16 cellular contexts compared by ENCODE assay signal in genomic region chr22:26570126-26570525, GRCh38. TPM values are rescaled to one million over a fixed set of nuclear protein-coding genes. Genes with fewer than 3 reads are reported as not detected.
DNase-seq lines count a peak whose midpoint lies in the region; ATAC-seq, FAIRE-seq and TF ChIP-seq lines count a peak whose summit lies in the region.
"Had no signal": no experiment of that assay in that cellular context is flagged by ENCODE, and none has a peak within 500 bp of the region (broad histone marks: within the 10 kb centered on the region; RNA-seq: fewer than 3 reads in every experiment).

No MANE protein-coding gene starts in this region.

- H3K27ac ChIP-seq in K562 (ENCODE audit: extremely low read depth, low read depth, low read length) (no peak overlapping the region), upper lobe of left lung (peak overlapping the region in 3 of 4 donors; percentile 26 to 72 (median 62)), smooth muscle cell (ENCODE audit: low read depth) (no peak overlapping the region)
- H3K27ac ChIP-seq: PC-9 had no signal

- intact Hi-C loops in K562 (cut with micrococcal nuclease): no loop called here
- intact Hi-C loops in mucosa of descending colon (cut with DNase I, micrococcal nuclease): no loop called here

- H3K36me3 ChIP-seq in K562 (ENCODE audit: control insufficient read depth, insufficient read depth, low read length) (peaks cover 85% of the 10 kb centered on the region), mucosa of descending colon (ENCODE audit: low read depth) (no peaks in the 10 kb centered on the region), upper lobe of left lung (peaks cover 0 to 9% (median 2%) of the 10 kb centered on the region in 4 donors), smooth muscle cell (ENCODE audit: low read depth) (no peaks in the 10 kb centered on the region)

- H3K27me3 ChIP-seq in K562 (ENCODE audit: control insufficient read depth in 2 of 2, insufficient read depth in 2 of 2, low read length in 2 of 2): no peaks in the 10 kb centered on the region
- H3K27me3 ChIP-seq in upper lobe of left lung: no peaks in the 10 kb centered on the region
- no peaks in the 10 kb centered on the region for H3K27me3 ChIP-seq in smooth muscle cell (ENCODE audit: low read depth)

- H3F3A ChIP-seq in smooth muscle cell (ENCODE audit: low read depth): no peaks in the 10 kb centered on the region

- H2AFZ ChIP-seq in K562 (ENCODE audit: low read depth, low read length) (no peak overlapping the region), smooth muscle cell (ENCODE audit: low read depth) (no peak overlapping the region)
- H2AFZ ChIP-seq: PC-9 had no signal

- H3K27me3 Mint-ChIP-seq in activated naive CD8-positive, alpha-beta T cell: no peaks in the 10 kb centered on the region
- H3K27me3 Mint-ChIP-seq in activated naive CD8-positive, alpha-beta T cell treated with anti-CD3 and anti-CD28 coated beads, Interleukin-2, amount 50 U/mL, for 24 hours: no peaks in the 10 kb centered on the region

- no peak for DNase-seq in activated naive CD8-positive, alpha-beta T cell treated with anti-CD3 and anti-CD28 coated beads, Interleukin-2, amount 50 U/mL, for 24 hours
- DNase-seq in K562 (ENCODE audit: extremely low read depth in 1 of 4, low spot score in 3 of 4): no peak
- DNase-seq in mucosa of descending colon: peak in 1 of 3 donors; percentile 19
- no peak for DNase-seq in upper lobe of left lung
- DNase-seq in smooth muscle cell (lab: John Stamatoyannopoulos, UW; ENCODE audit: unreplicated experiment): no peak
- DNase-seq in activated effector memory CD4-positive, alpha-beta T cell treated with Interleukin-2 at 50 U/mL for 16 hours: no peak
- DNase-seq: amniotic stem cell, NCI-H2107, PC-9, T-helper 9 cell had no signal

- no peaks in the 10 kb centered on the region for H3K36me3 Mint-ChIP-seq in activated naive CD8-positive, alpha-beta T cell
- H3K36me3 Mint-ChIP-seq in activated naive CD8-positive, alpha-beta T cell treated with anti-CD3 and anti-CD28 coated beads, Interleukin-2, amount 50 U/mL, for 24 hours (ENCODE audit: low read depth): peaks cover 4% of the 10 kb centered on the region

- H3K4me3 Mint-ChIP-seq in activated naive CD8-positive, alpha-beta T cell: no peak overlapping the region
- no peak overlapping the region for H3K4me3 Mint-ChIP-seq in activated naive CD8-positive, alpha-beta T cell treated with anti-CD3 and anti-CD28 coated beads, Interleukin-2, amount 50 U/mL, for 24 hours

- peaks cover 75% of the 10 kb centered on the region for H3K4me1 Mint-ChIP-seq in activated naive CD8-positive, alpha-beta T cell (ENCODE audit: low read depth)
- peaks cover 71% of the 10 kb centered on the region for H3K4me1 Mint-ChIP-seq in activated naive CD8-positive, alpha-beta T cell treated with anti-CD3 and anti-CD28 coated beads, Interleukin-2, amount 50 U/mL, for 24 hours

- H4K20me1 ChIP-seq in K562 (replicated peaks; ENCODE audit: control insufficient read depth, insufficient read depth, low read length): peaks cover 63% of the 10 kb centered on the region
- peaks cover 90% of the 10 kb centered on the region for H4K20me1 ChIP-seq in smooth muscle cell (ENCODE audit: low read depth)

- TF ChIP-seq POLR2A in K562 (conservative IDR thresholded peaks at IDR 0.05): no peak
- no peak for TF ChIP-seq POLR2A in upper lobe of left lung (IDR thresholded peaks at IDR 0.05)

- WGBS in K562 (ENCODE audit: insufficient coverage, low coverage, missing lambda C conversion rate): 83% methylated on average over 3 of the region's 10 CpGs
- WGBS in upper lobe of left lung, 2 donors: 18% methylated on average over 10 of the region's 10 CpGs
- WGBS in smooth muscle cell (ENCODE audit: low lambda C conversion rate): 77% methylated on average over 10 of the region's 10 CpGs

- no peak for TF ChIP-seq EP300 in K562 (IDR thresholded peaks at IDR 0.05; ENCODE audit: low read length)
- no peak for TF ChIP-seq EP300 in upper lobe of left lung (IDR thresholded peaks at IDR 0.05)

- no peak for ATAC-seq in activated naive CD8-positive, alpha-beta T cell treated with anti-CD3 and anti-CD28 coated beads, Interleukin-2, amount 50 U/mL, for 24 hours
- ATAC-seq in K562 (no peak), mucosa of descending colon (peak; percentile 47), upper lobe of left lung (ENCODE audit: low FRiP score in 2 of 2) (no peak), HG03280 (IDR thresholded peaks at IDR 0.05; ENCODE audit: unreplicated experiment) (no peak)

- H3K4me1 ChIP-seq in K562 (replicated peaks in 1 of 2; ENCODE audit: control insufficient read depth in 2 of 2, insufficient read depth in 2 of 2, low read length in 2 of 2): peaks cover 7 to 29% of the 10 kb centered on the region in 2 experiments
- no peaks in the 10 kb centered on the region for H3K4me1 ChIP-seq in mucosa of descending colon (ENCODE audit: low read depth)
- peaks cover 67 to 78% (median 70%) of the 10 kb centered on the region in 4 donors for H3K4me1 ChIP-seq in upper lobe of left lung
- H3K4me1 ChIP-seq in smooth muscle cell (ENCODE audit: low read depth): peaks cover 20% of the 10 kb centered on the region

- TF ChIP-seq CTCF in K562 (IDR thresholded peaks at IDR 0.05 in 2 of 3, conservative IDR thresholded peaks at IDR 0.05 in 1 of 3; ENCODE audit: insufficient read depth in 2 of 3, low read depth in 1 of 3, low read length in 3 of 3) (no peak), mucosa of descending colon (IDR thresholded peaks at IDR 0.05) (no peak), upper lobe of left lung (IDR thresholded peaks at IDR 0.05) (no peak), smooth muscle cell (IDR thresholded peaks at IDR 0.05; ENCODE audit: borderline replicate concordance, insufficient read depth, poor library complexity, severe bottlenecking) (no peak)

- H3K9me3 ChIP-seq in K562 (replicated peaks; ENCODE audit: control insufficient read depth, insufficient read depth, low read depth, low read length): no peaks in the 10 kb centered on the region
- H3K9me3 ChIP-seq in mucosa of descending colon: no peaks in the 10 kb centered on the region
- H3K9me3 ChIP-seq in upper lobe of left lung: no peaks in the 10 kb centered on the region
- no peaks in the 10 kb centered on the region for H3K9me3 ChIP-seq in smooth muscle cell (replicated peaks; ENCODE audit: low read depth)

- H3K9ac ChIP-seq in K562 (ENCODE audit: insufficient read depth in 1 of 2, low read depth in 2 of 2, low read length in 2 of 2) (no peak overlapping the region), smooth muscle cell (ENCODE audit: low read depth) (no peak overlapping the region)

- no peaks in the 10 kb centered on the region for H3K9me3 Mint-ChIP-seq in activated naive CD8-positive, alpha-beta T cell (ENCODE audit: low read depth)
- no peaks in the 10 kb centered on the region for H3K9me3 Mint-ChIP-seq in activated naive CD8-positive, alpha-beta T cell treated with anti-CD3 and anti-CD28 coated beads, Interleukin-2, amount 50 U/mL, for 24 hours

- CTCF ChIA-PET in K562 (lab: Yijun Ruan, JAX; ENCODE audit: low intra/inter-chr PET ratio): no interaction called here

- peaks cover 5% of the 10 kb centered on the region for H3K9me1 ChIP-seq in K562 (ENCODE audit: control insufficient read depth, insufficient read depth, low read length)

- in situ Hi-C loops in K562 (cut with MboI): no loop called here

- BruUV-seq in K562 (replicated peaks; lab: Mats Ljungman, UMichigan): no TSS peak

- POLR2A ChIA-PET in K562 (lab: Yijun Ruan, JAX): interaction anchor here (0.9 kb wide), 2 partner anchors 16 to 52 kb away, joined by 3 read pairs; no protein-coding TSS in a partner anchor

- H3K79me2 ChIP-seq in K562 (ENCODE audit: control insufficient read depth, insufficient read depth, low read length): peaks cover 96% of the 10 kb centered on the region
- peaks cover 70% of the 10 kb centered on the region for H3K79me2 ChIP-seq in smooth muscle cell (ENCODE audit: low read depth)

- no peak overlapping the region for H3K4me3 ChIP-seq in K562
- H3K4me3 ChIP-seq in mucosa of descending colon: no peak overlapping the region
- no peak overlapping the region for H3K4me3 ChIP-seq in upper lobe of left lung
- no peak overlapping the region for H3K4me3 ChIP-seq in smooth muscle cell
- H3K4me3 ChIP-seq: PC-9, skin epidermis had no signal

- TF ChIP-seq RAD21 in K562 (CRISPR knock-in tag; conservative IDR thresholded peaks at IDR 0.05 in 1 of 2, IDR thresholded peaks at IDR 0.05 in 1 of 2): no peak

- no peak for FAIRE-seq in K562 (lab: Jason Lieb, UNC)

- peak overlapping the region; percentile 83 for H3K27ac Mint-ChIP-seq in activated naive CD8-positive, alpha-beta T cell
- no peak overlapping the region for H3K27ac Mint-ChIP-seq in activated naive CD8-positive, alpha-beta T cell treated with anti-CD3 and anti-CD28 coated beads, Interleukin-2, amount 50 U/mL, for 24 hours

- H3K4me2 ChIP-seq in K562 (ENCODE audit: insufficient read depth, low read length): no peak overlapping the region
- H3K4me2 ChIP-seq in smooth muscle cell: no peak overlapping the region
- H3K4me2 ChIP-seq: PC-9 had no signal

RNA-seq across cellular contexts. Expression of gene TPST2, which starts 19.8 kb away (rescaled TPM):
- 183 and 357 TPM in 2 replicates for total RNA-seq in K562 (2011; cell fraction: chromatin; rRNA removed; ENCODE audit: low replicate concordance)
- 260 and 261 TPM in 2 replicates for total RNA-seq in K562 (2011; cell fraction: nucleolus; rRNA removed)
- total RNA-seq in K562 (2011; cell fraction: nucleoplasm; rRNA removed): 278 and 313 TPM in 2 replicates
- 73.7 and 94.7 TPM in 2 replicates for total RNA-seq in K562 (2014; rRNA removed)
- total RNA-seq in K562 (2014; rRNA removed; fragmentation: Illumina TruSeq; extraction: Trizol): 26.3 and 26.6 TPM in 2 replicates
- total RNA-seq in K562 (2015; rRNA removed; fragmentation: Illumina TruSeq; extraction: Trizol): 34.7 and 38.8 TPM in 2 replicates
- total RNA-seq in K562 (2021): 88.7 and 92.1 TPM in 2 replicates
- 123 and 126 TPM in 2 replicates for polyA plus RNA-seq in K562 (2011; rRNA removed)
- 164 and 307 TPM in 2 replicates for polyA plus RNA-seq in K562 (2011; cell fraction: cytosol; rRNA removed)
- polyA plus RNA-seq in K562 (2011; cell fraction: nucleus; rRNA removed): 121 and 197 TPM in 2 replicates
- 61.7 and 68.9 TPM in 2 replicates for polyA plus RNA-seq in K562 (2012)
- 60.1 and 64.7 TPM in 2 replicates for polyA plus RNA-seq in K562 (2014; fragmentation: Illumina TruSeq; extraction: Trizol)
- 10 to 100 TPM; 14.2 to 18.2 TPM for polyA plus RNA-seq in K562 (2014; fragmentation: Nextera tagmentation; extraction: Ambion mirVana)
- 85.0 and 92.3 TPM in 2 replicates for polyA plus RNA-seq in K562 (2014; rRNA removed)
- polyA minus RNA-seq in K562 (2011; rRNA and poly(A)+ RNA removed): 55.9 and 90.2 TPM in 2 replicates
- polyA minus RNA-seq in K562 (2011; cell fraction: cytosol; rRNA and poly(A)+ RNA removed): 71.9 and 98.8 TPM in 2 replicates
- 53.2 and 63.2 TPM in 2 replicates for polyA minus RNA-seq in K562 (2011; cell fraction: nucleus; rRNA and poly(A)+ RNA removed)
- total RNA-seq in mucosa of descending colon: 10 to 100 TPM in 2 of 3 donors, 1 to 10 TPM in 1; 9.2 to 13.9 (median 11.7) TPM
- total RNA-seq in upper lobe of left lung: 100 to 1,000 TPM in 2 of 6 donors, 10 to 100 TPM in 4; 50.5 to 253 (median 95.8) TPM
- 44.1 and 44.8 TPM in 2 replicates for total RNA-seq in smooth muscle cell
- 48.5 and 50.2 TPM in 2 replicates for polyA plus RNA-seq in smooth muscle cell

RNA-seq across cellular contexts. Expression of gene CRYBB1, which starts 47.7 kb away (rescaled TPM):
- total RNA-seq in K562 (2011; cell fraction: chromatin; rRNA removed; ENCODE audit: low replicate concordance): not detected in 2 replicates
- not detected in 2 replicates for total RNA-seq in K562 (2011; cell fraction: nucleolus; rRNA removed)
- total RNA-seq in K562 (2011; cell fraction: nucleoplasm; rRNA removed): not detected in 2 replicates
- total RNA-seq in K562 (2014; rRNA removed) (0.29 and 0.45 TPM in 2 replicates), K562 (2014; rRNA removed; fragmentation: Illumina TruSeq; extraction: Trizol) (not detected in 2 replicates), K562 (2015; rRNA removed; fragmentation: Illumina TruSeq; extraction: Trizol) (not detected in 2 replicates), K562 (2021) (0.16 and 0.22 TPM in 2 replicates), mucosa of descending colon (1 to 10 TPM in 1 of 3 donors, not detected in 2; 1.0 TPM), upper lobe of left lung (under 1 TPM in 2 of 6 donors, not detected in 4; 0.26 to 0.81 TPM), smooth muscle cell (0.27 TPM in 1 of 2 replicates, not detected in the other)
- polyA plus RNA-seq in K562 (2011; rRNA removed) (0.12 and 0.17 TPM in 2 replicates), K562 (2014; fragmentation: Illumina TruSeq; extraction: Trizol) (0.26 and 0.33 TPM in 2 replicates), K562 (2014; fragmentation: Nextera tagmentation; extraction: Ambion mirVana) (under 1 TPM; 0.18 to 0.41 TPM), K562 (2014; rRNA removed) (0.38 and 0.42 TPM in 2 replicates), smooth muscle cell (not detected in 2 replicates)
- 0.53 and 1.1 TPM in 2 replicates for polyA plus RNA-seq in K562 (2011; cell fraction: cytosol; rRNA removed)
- polyA plus RNA-seq in K562 (2011; cell fraction: nucleus; rRNA removed): not detected in 2 replicates
- 0.12 and 0.42 TPM in 2 replicates for polyA plus RNA-seq in K562 (2012)
- not detected in 2 replicates for polyA minus RNA-seq in K562 (2011; rRNA and poly(A)+ RNA removed)
- polyA minus RNA-seq in K562 (2011; cell fraction: cytosol; rRNA and poly(A)+ RNA removed): not detected in 2 replicates
- not detected in 2 replicates for polyA minus RNA-seq in K562 (2011; cell fraction: nucleus; rRNA and poly(A)+ RNA removed)
- total RNA-seq: Daoy, mononuclear cell, PC-9 had no signal

RNA-seq across cellular contexts. Expression of gene CRYBA4, which starts 51.6 kb away (rescaled TPM):
- 0.56 TPM in 1 of 2 replicates, not detected in the other for total RNA-seq in K562 (2011; cell fraction: chromatin; rRNA removed; ENCODE audit: low replicate concordance)
- total RNA-seq in K562 (2011; cell fraction: nucleolus; rRNA removed): 0.67 TPM in 1 of 2 replicates, not detected in the other
- total RNA-seq in K562 (2011; cell fraction: nucleoplasm; rRNA removed): not detected in 2 replicates
- total RNA-seq in K562 (2014; rRNA removed) (0.73 and 1.6 TPM in 2 replicates), K562 (2014; rRNA removed; fragmentation: Illumina TruSeq; extraction: Trizol) (0.32 and 0.76 TPM in 2 replicates), K562 (2015; rRNA removed; fragmentation: Illumina TruSeq; extraction: Trizol) (0.34 and 0.69 TPM in 2 replicates), K562 (2021) (3.3 and 3.9 TPM in 2 replicates), mucosa of descending colon (not detected), upper lobe of left lung (not detected), smooth muscle cell (4.9 TPM in 1 of 2 replicates, not detected in the other)
- polyA plus RNA-seq in K562 (2011; rRNA removed) (1.7 and 1.9 TPM in 2 replicates), K562 (2014; fragmentation: Illumina TruSeq; extraction: Trizol) (0.59 and 0.60 TPM in 2 replicates), K562 (2014; fragmentation: Nextera tagmentation; extraction: Ambion mirVana) (1 to 10 TPM; 1.6 to 2.1 TPM), K562 (2014; rRNA removed) (0.93 and 2.1 TPM in 2 replicates), smooth muscle cell (1.1 and 1.8 TPM in 2 replicates)
- 0.47 and 1.5 TPM in 2 replicates for polyA plus RNA-seq in K562 (2011; cell fraction: cytosol; rRNA removed)
- polyA plus RNA-seq in K562 (2011; cell fraction: nucleus; rRNA removed): 0.35 and 1.1 TPM in 2 replicates
- 1.7 and 2.1 TPM in 2 replicates for polyA plus RNA-seq in K562 (2012)
- polyA minus RNA-seq in K562 (2011; rRNA and poly(A)+ RNA removed): not detected in 2 replicates
- polyA minus RNA-seq in K562 (2011; cell fraction: cytosol; rRNA and poly(A)+ RNA removed): not detected in 2 replicates
- not detected in 2 replicates for polyA minus RNA-seq in K562 (2011; cell fraction: nucleus; rRNA and poly(A)+ RNA removed)
- total RNA-seq: Daoy, mononuclear cell, PC-9, urinary bladder had no signal
- polyA plus RNA-seq: urinary bladder had no signal

RNA-seq across cellular contexts. Expression of gene TFIP11, which starts 57.9 kb away (rescaled TPM):
- 76.4 and 89.2 TPM in 2 replicates for total RNA-seq in K562 (2011; cell fraction: chromatin; rRNA removed; ENCODE audit: low replicate concordance)
- 51.2 and 58.4 TPM in 2 replicates for total RNA-seq in K562 (2011; cell fraction: nucleolus; rRNA removed)
- 52.2 and 57.7 TPM in 2 replicates for total RNA-seq in K562 (2011; cell fraction: nucleoplasm; rRNA removed)
- total RNA-seq in K562 (2014; rRNA removed): 23.8 and 26.5 TPM in 2 replicates
- total RNA-seq in K562 (2014; rRNA removed; fragmentation: Illumina TruSeq; extraction: Trizol): 25.2 and 26.1 TPM in 2 replicates
- total RNA-seq in K562 (2015; rRNA removed; fragmentation: Illumina TruSeq; extraction: Trizol): 28.5 and 29.0 TPM in 2 replicates
- 31.7 and 38.1 TPM in 2 replicates for total RNA-seq in K562 (2021)
- polyA plus RNA-seq in K562 (2011; rRNA removed): 29.7 and 30.8 TPM in 2 replicates
- 26.8 and 27.0 TPM in 2 replicates for polyA plus RNA-seq in K562 (2011; cell fraction: cytosol; rRNA removed)
- 44.9 and 57.2 TPM in 2 replicates for polyA plus RNA-seq in K562 (2011; cell fraction: nucleus; rRNA removed)
- polyA plus RNA-seq in K562 (2012): 21.5 and 23.8 TPM in 2 replicates
- polyA plus RNA-seq in K562 (2014; fragmentation: Illumina TruSeq; extraction: Trizol): 22.6 and 26.6 TPM in 2 replicates
- 10 to 100 TPM; 11.5 to 20.8 TPM for polyA plus RNA-seq in K562 (2014; fragmentation: Nextera tagmentation; extraction: Ambion mirVana)
- polyA plus RNA-seq in K562 (2014; rRNA removed): 19.3 and 21.5 TPM in 2 replicates
- polyA minus RNA-seq in K562 (2011; rRNA and poly(A)+ RNA removed): 44.3 and 59.6 TPM in 2 replicates
- 18.2 and 23.7 TPM in 2 replicates for polyA minus RNA-seq in K562 (2011; cell fraction: cytosol; rRNA and poly(A)+ RNA removed)
- polyA minus RNA-seq in K562 (2011; cell fraction: nucleus; rRNA and poly(A)+ RNA removed): 21.0 and 46.0 TPM in 2 replicates
- 10 to 100 TPM; 26.2 to 39.1 (median 34.6) TPM for total RNA-seq in mucosa of descending colon
- total RNA-seq in upper lobe of left lung: 10 to 100 TPM; 26.3 to 37.7 (median 32.6) TPM
- total RNA-seq in smooth muscle cell: 22.5 and 34.9 TPM in 2 replicates
- polyA plus RNA-seq in smooth muscle cell: 25.7 and 27.7 TPM in 2 replicates

Comparison
In these comparisons a context has a peak if more than half of its experiments do, and no peak if none do; other contexts are left out.
1. H3K27ac ChIP-seq: peak in upper lobe of left lung (3 of 4); none in K562 (single experiment) and smooth muscle cell (single experiment).